In the genomic region with DNA sequence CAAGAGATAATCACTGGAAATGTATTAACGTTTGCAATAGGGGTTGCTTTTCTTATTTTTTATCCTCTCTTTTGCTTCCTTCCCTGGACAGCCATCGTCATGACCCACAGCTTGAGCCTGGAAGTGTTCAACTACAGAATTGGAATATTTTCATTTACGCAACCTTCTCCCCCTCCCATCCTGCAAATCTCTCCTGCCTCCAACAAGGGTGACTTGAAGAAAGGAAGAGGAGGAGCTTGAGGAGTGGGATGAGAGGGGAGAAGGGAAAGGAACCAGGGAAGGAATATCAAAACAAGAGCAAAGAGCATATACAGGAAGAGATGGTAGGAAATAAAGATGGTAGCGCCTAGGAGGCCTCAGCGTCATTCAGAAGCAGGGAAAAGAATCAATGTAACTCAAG, we compare ENCODE assay signal across 9 cellular contexts. TPM values are rescaled to one million over a fixed set of nuclear protein-coding genes. Genes with fewer than 3 reads are reported as not detected.
DNase-seq lines count a peak whose midpoint lies in the region; ATAC-seq, FAIRE-seq and TF ChIP-seq lines count a peak whose summit lies in the region.
"Had no signal": no experiment of that assay in that cellular context is flagged by ENCODE, and none has a peak within 500 bp of the region (broad histone marks: within the 10 kb centered on the region; RNA-seq: fewer than 3 reads in every experiment).

No MANE protein-coding gene starts in this region.

- no peak for FAIRE-seq in A549 (lab: Jason Lieb, UNC)

- ATAC-seq in A549 (no peak), HG03521 (IDR thresholded peaks at IDR 0.05; ENCODE audit: unreplicated experiment) (no peak), GM21717 (IDR thresholded peaks at IDR 0.05; ENCODE audit: unreplicated experiment) (no peak)

- H3K9ac ChIP-seq in mesenchymal stem cell (ENCODE audit: low read length), result peak overlapping the region; percentile 90

- H3K79me1 ChIP-seq in mesenchymal stem cell (replicated peaks; ENCODE audit: low read length, poor library complexity, severe bottlenecking), result peaks cover 7% of the 10 kb centered on the region

- no peak for TF ChIP-seq POLR2A in A549 (IDR thresholded peaks at IDR 0.05; ENCODE audit: low read length)

- no peak overlapping the region for H4K91ac ChIP-seq in mesenchymal stem cell (ENCODE audit: low read length)

- H2AK5ac ChIP-seq in mesenchymal stem cell (ENCODE audit: low read length, severe bottlenecking), result no peak overlapping the region

- H3K14ac ChIP-seq in mesenchymal stem cell (ENCODE audit: low read length in 2 of 2), result no peak overlapping the region

- H3K4ac ChIP-seq in mesenchymal stem cell (ENCODE audit: low read depth in 1 of 2, low read length in 2 of 2), result no peak overlapping the region

- no peaks in the 10 kb centered on the region for H3K27me3 ChIP-seq in mesenchymal stem cell (ENCODE audit: control insufficient read depth in 1 of 2, insufficient read depth in 1 of 2, low read length in 2 of 2)

- TF ChIP-seq EP300 in A549 (IDR thresholded peaks at IDR 0.05), result no peak

- WGBS in A549 (ENCODE audit: missing lambda C conversion rate), result 70% methylated on average over 5 of the region's 5 CpGs
- 63% methylated on average over 2 of the region's 5 CpGs for WGBS in mesenchymal stem cell

- H3K4me1 ChIP-seq in A549, result peaks cover 37% of the 10 kb centered on the region
- peaks cover 11% of the 10 kb centered on the region for H3K4me1 ChIP-seq in mesenchymal stem cell (ENCODE audit: control insufficient read depth, insufficient read depth, low read depth, low read length)

- H2BK5ac ChIP-seq in mesenchymal stem cell (ENCODE audit: low read depth, low read length, poor library complexity, severe bottlenecking), result no peak overlapping the region

- H2BK12ac ChIP-seq in mesenchymal stem cell (ENCODE audit: low read length in 2 of 2), result no peak overlapping the region

- H3K4me2 ChIP-seq in A549 (peak overlapping the region; percentile 97), mesenchymal stem cell (ENCODE audit: low read length, poor library complexity, severe bottlenecking) (peak overlapping the region; percentile 17)

- H3K4me3 ChIP-seq in A549 (peak overlapping the region; percentile 66; the same call in 1 of the 3 replicates), astrocyte of the cerebellum (ENCODE audit: low read depth, low read length) (peak overlapping the region; percentile 68), mesenchymal stem cell (ENCODE audit: insufficient read depth in 1 of 2, low read depth in 1 of 2, low read length in 2 of 2) (peak overlapping the region in 1 of 2 experiments; percentile 96)

- no peak overlapping the region for H2AFZ ChIP-seq in mesenchymal stem cell (ENCODE audit: low read depth, low read length)

- H3K18ac ChIP-seq in mesenchymal stem cell (ENCODE audit: low read depth in 1 of 2, low read length in 2 of 2), result no peak overlapping the region

- H3K23ac ChIP-seq in mesenchymal stem cell (ENCODE audit: low read length in 2 of 2), result no peak overlapping the region

- TF ChIP-seq CTCF in A549 (IDR thresholded peaks at IDR 0.05), result no peak
- no peak for TF ChIP-seq CTCF in astrocyte of the cerebellum (IDR thresholded peaks at IDR 0.05; ENCODE audit: low read depth, low read length, missing control alignments)

- 0 out of 6 replicates have a peak overlapping the region, but pooled peaks of 1 of the 2 experiments have one; percentile 6 for H3K27ac ChIP-seq in A549
- H3K27ac ChIP-seq in mesenchymal stem cell (ENCODE audit: low read length, poor library complexity, severe bottlenecking), result no peak overlapping the region

- TF ChIP-seq RAD21 in A549 (conservative IDR thresholded peaks at IDR 0.05 in 1 of 2, IDR thresholded peaks at IDR 0.05 in 1 of 2), result no peak

- H3K9me3 ChIP-seq in A549 (no peaks in the 10 kb centered on the region), mesenchymal stem cell (ENCODE audit: control insufficient read depth, low read length) (no peaks in the 10 kb centered on the region)

- no peak overlapping the region for H2BK15ac ChIP-seq in mesenchymal stem cell (ENCODE audit: low read depth, poor library complexity, severe bottlenecking)

- CTCF ChIA-PET in A549 (lab: Yijun Ruan, JAX) (interaction anchor here (0.6 to 3.0 kb wide), 3 partner anchors 9 to 934 kb away, joined by 3 to 9 read pairs (median 5); no protein-coding TSS in a partner anchor), HEK293T (lab: Yijun Ruan, JAX) (no interaction called here)

- POLR2A ChIA-PET in A549 (lab: Yijun Ruan, JAX) (no interaction called here), HEK293T (lab: Yijun Ruan, JAX) (interaction anchor here (1.6 kb wide), 1 partner anchor 14 kb away, joined by 3 read pairs; no protein-coding TSS in a partner anchor)

- peaks cover 0 to 9% of the 10 kb centered on the region in 2 experiments for H3K36me3 ChIP-seq in mesenchymal stem cell (ENCODE audit: control insufficient read depth in 1 of 2, insufficient read depth in 2 of 2, low read depth in 1 of 2, low read length in 2 of 2)

- no peak overlapping the region for H4K8ac ChIP-seq in mesenchymal stem cell (ENCODE audit: low read length)

- in situ Hi-C loops in astrocyte of the cerebellum (cut with HindIII; ENCODE audit: low sequenced_read_pairs), result no loop called here

- no peak overlapping the region for H2BK120ac ChIP-seq in mesenchymal stem cell (ENCODE audit: low read depth, low read length)

- DNase-seq in A549 (ENCODE audit: low read depth in 1 of 2, low spot score in 1 of 2), result no peak
- no peak for DNase-seq in HEK293T (ENCODE audit: extremely low spot score)
- DNase-seq in astrocyte of the cerebellum (ENCODE audit: low read depth), result peak; percentile 15
- peak; percentile 35 for DNase-seq in mesenchymal stem cell
- DNase-seq in NCI-H2081 treated with DMSO at 0.1 percent for 48 hours (lab: John Stamatoyannopoulos, UW), result no peak
- no peak for DNase-seq in mucosa of gallbladder (ENCODE audit: low spot score)

TF ChIP-seq in A549, 52 proteins besides CTCF, POLR2A, EP300 and RAD21:
- TF ChIP-seq, protein P1, sequence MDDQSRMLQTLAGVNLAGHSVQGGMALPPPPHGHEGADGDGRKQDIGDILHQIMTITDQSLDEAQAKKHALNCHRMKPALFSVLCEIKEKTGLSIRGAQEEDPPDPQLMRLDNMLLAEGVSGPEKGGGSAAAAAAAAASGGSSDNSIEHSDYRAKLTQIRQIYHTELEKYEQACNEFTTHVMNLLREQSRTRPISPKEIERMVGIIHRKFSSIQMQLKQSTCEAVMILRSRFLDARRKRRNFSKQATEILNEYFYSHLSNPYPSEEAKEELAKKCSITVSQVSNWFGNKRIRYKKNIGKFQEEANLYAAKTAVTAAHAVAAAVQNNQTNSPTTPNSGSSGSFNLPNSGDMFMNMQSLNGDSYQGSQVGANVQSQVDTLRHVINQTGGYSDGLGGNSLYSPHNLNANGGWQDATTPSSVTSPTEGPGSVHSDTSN (IDR thresholded peaks at IDR 0.05), result no peak
- TF ChIP-seq CBX8 (IDR thresholded peaks at IDR 0.05) (no peak), CHD4 (IDR thresholded peaks at IDR 0.05; ENCODE audit: borderline replicate concordance) (no peak)

TF ChIP-seq in HEK293T, 16 proteins besides CTCF, POLR2A, EP300 and RAD21:
- no peak for TF ChIP-seq HDGF (IDR thresholded peaks at IDR 0.05; ENCODE audit: borderline replicate concordance)
- TF ChIP-seq L3MBTL2 (conservative IDR thresholded peaks at IDR 0.05), result 0 out of 2 replicates have a peak, but pooled peaks have one; percentile 12

RNA-seq across cellular contexts. Expression of a gene that starts 1.6 kb away (rescaled TPM):
- polyA plus RNA-seq in A549 (2011; rRNA removed), result 0.09 and 0.21 TPM in 2 replicates
- polyA plus RNA-seq in A549 (2012; cell fraction: cytosol; rRNA removed), result not detected in 2 replicates
- not detected in 2 replicates for polyA plus RNA-seq in A549 (2012; cell fraction: nucleus; rRNA removed)
- 0.12 to 0.16 TPM in 2 of 3 replicates, not detected in the other for polyA plus RNA-seq in A549 (2017; fragmentation: RNase III; extraction: RNeasy Plus Mini Kit Qiagen cat#74134 plus additional on column Dnase treatment)
- polyA minus RNA-seq in A549 (2011; rRNA and poly(A)+ RNA removed), result not detected in 2 replicates
- polyA plus RNA-seq in mesenchymal stem cell (2013, experiment 1 of 2), result not detected
- polyA plus RNA-seq in mesenchymal stem cell (2013, experiment 2 of 2), result not detected
- total RNA-seq in mucosa of gallbladder, result not detected
- total RNA-seq: renal cortical epithelial cell had no signal

RNA-seq across cellular contexts. Expression of a gene that starts 1.6 kb away (rescaled TPM):
- 24.0 and 29.1 TPM in 2 replicates for polyA plus RNA-seq in A549 (2011; rRNA removed)
- 13.9 and 18.3 TPM in 2 replicates for polyA plus RNA-seq in A549 (2012; cell fraction: cytosol; rRNA removed)
- 31.9 and 38.3 TPM in 2 replicates for polyA plus RNA-seq in A549 (2012; cell fraction: nucleus; rRNA removed)
- 15.2 to 15.5 TPM (median 15.4 TPM) in 3 replicates for polyA plus RNA-seq in A549 (2017; fragmentation: RNase III; extraction: RNeasy Plus Mini Kit Qiagen cat#74134 plus additional on column Dnase treatment)
- 68.8 and 72.2 TPM in 2 replicates for polyA minus RNA-seq in A549 (2011; rRNA and poly(A)+ RNA removed)
- polyA plus RNA-seq in mesenchymal stem cell (2013, experiment 1 of 2), result 9.8 TPM
- 10.0 TPM for polyA plus RNA-seq in mesenchymal stem cell (2013, experiment 2 of 2)
- total RNA-seq in mucosa of gallbladder, result 37.2 TPM

Comparison
In these comparisons a context has a peak if more than half of its experiments do, and no peak if none do; other contexts are left out.
1. DNase-seq: peak in astrocyte of the cerebellum (single experiment) and mesenchymal stem cell (single experiment); none in A549 (0 of 2), HEK293T (single experiment), NCI-H2081 treated with DMSO at 0.1 percent for 48 hours (single experiment) and mucosa of gallbladder (single experiment).